In genomic region chr6:168007592-168008338, GRCh38 we compare ENCODE assay signal across 10 cellular contexts. TPM values are rescaled to one million over a fixed set of nuclear protein-coding genes. Genes with fewer than 3 reads are reported as not detected.
DNase-seq lines count a peak whose midpoint lies in the region; FAIRE-seq and TF ChIP-seq lines count a peak whose summit lies in the region.
"Had no signal": no experiment of that assay in that cellular context is flagged by ENCODE, and none has a peak within 500 bp of the region (broad histone marks: within the 10 kb centered on the region; RNA-seq: fewer than 3 reads in every experiment).

No MANE protein-coding gene starts in this region.

- no peak overlapping the region for H3K4me2 ChIP-seq in OCI-LY7 (ENCODE audit: low read length)

- H3K9me3 ChIP-seq in OCI-LY7 (ENCODE audit: low read length) (peaks cover 17% of the 10 kb centered on the region; the same call in 1 of the 2 replicates), colonic mucosa (no peaks in the 10 kb centered on the region)
- H3K9me3 ChIP-seq: neutrophil had no signal

- intact Hi-C loops in OCI-LY7 (cut with micrococcal nuclease; ENCODE audit: unreplicated experiment) (no loop called here), colonic mucosa (cut with DNase I) (no loop called here)

- no peak overlapping the region for H3K9ac ChIP-seq in colonic mucosa (ENCODE audit: low read depth in 2 of 2, low read length in 2 of 2)

- H3K36me3 ChIP-seq in OCI-LY7 (ENCODE audit: insufficient read depth, low read length) = no peaks in the 10 kb centered on the region
- H3K36me3 ChIP-seq in colonic mucosa = no peaks in the 10 kb centered on the region
- H3K36me3 ChIP-seq: neutrophil had no signal

- TF ChIP-seq CTCF in OCI-LY7 (conservative IDR thresholded peaks at IDR 0.05; ENCODE audit: low read length) (no peak), colonic mucosa (IDR thresholded peaks at IDR 0.05) (no peak)

- POLR2A ChIA-PET in OCI-LY7 (lab: Charles Lee) = no interaction called here

- BruUV-seq in OCI-LY7 (replicated peaks; lab: Mats Ljungman, UMichigan) = no TSS peak

- CTCF ChIA-PET in OCI-LY7 (lab: Charles Lee; ENCODE audit: unreplicated experiment) = no interaction called here

- H3K4me1 ChIP-seq in OCI-LY7 (ENCODE audit: insufficient read depth, low read length, poor library complexity, severe bottlenecking) (no peaks in the 10 kb centered on the region), colonic mucosa (no peaks in the 10 kb centered on the region)

- H3K79me2 ChIP-seq in OCI-LY7 (ENCODE audit: insufficient read depth, low read depth, low read length) = no peaks in the 10 kb centered on the region

- DNase-seq in HS-5 (ENCODE audit: low read depth) (peak; percentile 92), T1000 (lab: John Stamatoyannopoulos, UW) (peak; percentile 85), glomerular visceral epithelial cell (ENCODE audit: extremely low spot score) (peak; percentile 99), stromal cell of bone marrow (ENCODE audit: low read depth) (peak; percentile 94), OCI-LY7 (ENCODE audit: low spot score) (no peak), GM19239 (ENCODE audit: insufficient read length, low spot score) (no peak), NCI-H2081 (lab: John Stamatoyannopoulos, UW) (no peak), colonic mucosa (no peak)

- H4K20me1 ChIP-seq in OCI-LY7 (ENCODE audit: insufficient read depth, low read length) = no peaks in the 10 kb centered on the region

- no peaks in the 10 kb centered on the region for H3K9me2 ChIP-seq in OCI-LY7 (ENCODE audit: insufficient read depth, low read length)

- H3K27ac ChIP-seq in OCI-LY7 (ENCODE audit: low read depth, low read length, poor library complexity, severe bottlenecking) (no peak overlapping the region), colonic mucosa (no peak overlapping the region)
- H3K27ac ChIP-seq: neutrophil had no signal

- no peak overlapping the region for H2AFZ ChIP-seq in OCI-LY7 (ENCODE audit: low read length)

- no peak overlapping the region for H3K4me3 ChIP-seq in OCI-LY7 (ENCODE audit: low read depth, low read length, poor library complexity, severe bottlenecking)
- no peak overlapping the region for H3K4me3 ChIP-seq in colonic mucosa

- FAIRE-seq in GM19239 (lab: Jason Lieb, UNC) = no peak

- H3K27me3 ChIP-seq in colonic mucosa = no peaks in the 10 kb centered on the region
- H3K27me3 ChIP-seq: neutrophil had no signal

RNA-seq across cellular contexts. Expression of gene KIF25, which starts 10.3 kb away (rescaled TPM):
- not detected in 2 replicates for total RNA-seq in OCI-LY7 (2014; rRNA removed; shearing (Covaris generic))
- total RNA-seq in OCI-LY7 (2022) = not detected in 2 replicates
- under 1 TPM in 1 of 2 donors, not detected in 1; 0.21 TPM for total RNA-seq in colonic mucosa
- total RNA-seq: T-helper 2 cell treated with Interferon-gamma antibody and Interleukin-4, amounts not matched to agents 100 ng/mL and 5 ng/mL, for 36 hours had no signal

Comparison
In these comparisons a context has a peak if more than half of its experiments do, and no peak if none do; other contexts are left out.
1. DNase-seq: peak in HS-5 (single experiment), T1000 (single experiment), glomerular visceral epithelial cell (single experiment) and stromal cell of bone marrow (single experiment); none in OCI-LY7 (single experiment), GM19239 (single experiment), NCI-H2081 (0 of 2) and colonic mucosa (single experiment).